In the genomic region with DNA sequence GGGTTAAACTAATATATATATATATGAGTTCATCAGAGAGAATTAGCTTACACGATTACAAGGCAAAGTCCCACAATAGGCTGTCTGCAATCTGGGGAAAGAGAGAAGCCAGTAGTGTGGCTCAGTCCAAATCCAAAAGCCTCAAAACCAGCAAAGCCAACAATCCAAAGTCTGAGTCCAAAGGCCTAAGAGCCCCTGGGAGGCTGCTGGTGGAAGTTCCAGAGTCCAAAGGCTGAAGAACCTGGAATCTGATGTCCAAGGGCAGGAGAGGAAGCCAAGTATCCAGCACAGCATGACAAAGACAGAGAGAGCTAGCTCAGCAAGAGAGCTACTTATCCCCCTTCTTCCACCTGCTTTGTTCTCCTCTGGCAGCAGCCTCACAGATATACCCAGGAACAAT, we compare ENCODE assay signal across 28 cellular contexts.
"Had no signal": no experiment of that assay in that cellular context is flagged by ENCODE, and none has a peak within 500 bp of the region (broad histone marks: within the 10 kb centered on the region; RNA-seq: fewer than 3 reads in every experiment).

No MANE protein-coding gene starts in this region.

- H3K27ac ChIP-seq: ascending aorta, cardiac muscle cell, KMS-11, PC-9, RWPE1, WERI-Rb-1 had no signal

- H3K4me1 ChIP-seq: ascending aorta had no signal

- H3K9ac ChIP-seq: KMS-11 had no signal

- ATAC-seq: activated CD8-positive, alpha-beta T cell treated with anti-CD3 and anti-CD28 coated beads, Interleukin-2, amount 10 ng/mL, durations not matched to agents 7 days and 5 days; Right ventricle myocardium inferior had no signal

- H3K27me3 ChIP-seq: ascending aorta, cardiac muscle cell had no signal

- H3K4me3 ChIP-seq: ascending aorta, cardiac muscle cell, PC-9 had no signal

- H3K4me2 ChIP-seq: KMS-11, PC-9 had no signal

- FAIRE-seq: RCC 7860 had no signal

- H2AFZ ChIP-seq: PC-9 had no signal

- H3K36me3 ChIP-seq: ascending aorta, cardiac muscle cell, WERI-Rb-1 had no signal

- H3K9me3 ChIP-seq: ascending aorta had no signal

- DNase-seq: activated CD4-positive, alpha-beta T cell treated with anti-CD3 and anti-CD28 coated beads, Interleukin-2, amount 10 ng/mL, durations not matched to agents 24 days and 14 days; activated CD4-positive, alpha-beta T cell treated with anti-CD3 and anti-CD28 coated beads, Interleukin-2, amount 50 U/mL, for 4 hours; activated CD8-positive, alpha-beta T cell treated with anti-CD3 and anti-CD28 coated beads, Interleukin-2, amount 10 ng/mL, durations not matched to agents 7 days and 5 days; activated gamma-delta T cell; activated naive CD4-positive, alpha-beta T cell treated with Interleukin-2 at 50 U/mL for 16 hours; activated naive CD8-positive, alpha-beta T cell treated with anti-CD3 and anti-CD28 coated beads, Interleukin-2, amount 10 ng/mL, durations not matched to agents 7 days and 5 days; activated T-cell treated with anti-CD3 and anti-CD28 coated beads, Interleukin-2, amount 50 U/mL, for 24 hours; amygdala; MM.1S; MV-4-11; NCI-H1092; NCI-H146; NCI-H187; NCI-H2029 treated with DMSO at 0.1 percent for 48 hours; NCI-H2107; NCI-H226; NCI-H446 treated with DMSO at 0.1 percent for 48 hours; NCI-H524; PC-9; SIG-M5; T1000; WERI-Rb-1 had no signal
